35 cellular contexts compared by ENCODE assay signal in genomic region chr5:101866473-101866872, GRCh38.
"Had no signal": no experiment of that assay in that cellular context is flagged by ENCODE, and none has a peak within 500 bp of the region (broad histone marks: within the 10 kb centered on the region; RNA-seq: fewer than 3 reads in every experiment).

No MANE protein-coding gene starts in this region.

- H3K9me3 ChIP-seq: MG63 had no signal

- H3K27ac ChIP-seq: KMS-11 had no signal

- H3K9ac ChIP-seq: KMS-11 had no signal

- DNase-seq: Karpas-422, Kasumi-1, MG63, MV-4-11, NCI-H1048, NCI-H1092, NCI-H1092 treated with DMSO at 0.1 percent for 48 hours, NCI-H1105, NCI-H1105 treated with DMSO at 0.1 percent for 48 hours, NCI-H1417, NCI-H1417 treated with DMSO at 0.1 percent for 48 hours, NCI-H1436, NCI-H1436 treated with DMSO at 0.1 percent for 48 hours, NCI-H146, NCI-H1694, NCI-H1694 treated with DMSO at 0.1 percent for 48 hours, NCI-H187, NCI-H187 treated with DMSO at 0.1 percent for 48 hours, NCI-H1930, NCI-H2029, NCI-H2029 treated with DMSO at 0.1 percent for 48 hours, NCI-H2081, NCI-H2081 treated with DMSO at 0.1 percent for 48 hours, NCI-H2107, NCI-H2171, NCI-H2171 treated with DMSO at 0.1 percent for 48 hours, NCI-H2227 treated with DMSO at 0.1 percent for 48 hours, NCI-H226, NCI-H345, NCI-H446, NCI-H446 treated with DMSO at 0.1 percent for 48 hours, NCI-H510A, NCI-H510A treated with DMSO at 0.1 percent for 48 hours, NCI-H524 had no signal

- H3K36me3 ChIP-seq: MG63 had no signal

- H3K4me3 ChIP-seq: MG63 had no signal

- H3K27me3 ChIP-seq: MG63 had no signal

- H3K4me2 ChIP-seq: KMS-11 had no signal
